ENCODE assay signal across 8 cellular contexts in genomic region chr15:85329561-85330421, GRCh38. TPM values are rescaled to one million over a fixed set of nuclear protein-coding genes. Genes with fewer than 3 reads are reported as not detected.
A peak's percentile ranks its signal among the peaks of the same experiment; 100 is the strongest.
DNase-seq lines count a peak whose midpoint lies in the region; ATAC-seq, FAIRE-seq and TF ChIP-seq lines count a peak whose summit lies in the region.

No MANE protein-coding gene starts in this region.

- H4K20me1 ChIP-seq in Karpas-422 (ENCODE audit: insufficient read depth, low read depth, low read length), result no peaks in the 10 kb centered on the region

- peaks cover 6% of the 10 kb centered on the region; the same call in 1 of the 2 replicates for H3K36me3 ChIP-seq in Karpas-422 (ENCODE audit: insufficient read depth, low read length)

- peak overlapping the region; percentile 99 for H3K27ac Mint-ChIP-seq in activated naive CD4-positive, alpha-beta T cell treated with anti-CD3 and anti-CD28 coated beads, Interleukin-2, amount 10 ng/mL, durations not matched to agents 7 days and 5 days
- H3K27ac Mint-ChIP-seq in immature natural killer cell, result peak overlapping the region; percentile 75 to 93 (median 88)
- H3K27ac Mint-ChIP-seq in stimulated activated naive CD8-positive, alpha-beta T cell treated with anti-CD3 and anti-CD28 coated beads, Interleukin-15, Interleukin-2, amounts not matched to agents 100 ng/mL and 50 ng/mL, for 24 hours, result peak overlapping the region; percentile 97

- no peaks in the 10 kb centered on the region for H3K9me3 ChIP-seq in Karpas-422 (ENCODE audit: low read length)

- peaks cover 5% of the 10 kb centered on the region for H3K36me3 Mint-ChIP-seq in activated naive CD4-positive, alpha-beta T cell treated with anti-CD3 and anti-CD28 coated beads, Interleukin-2, amount 10 ng/mL, durations not matched to agents 7 days and 5 days
- H3K36me3 Mint-ChIP-seq in immature natural killer cell, result no peaks in the 10 kb centered on the region
- H3K36me3 Mint-ChIP-seq in stimulated activated naive CD8-positive, alpha-beta T cell treated with anti-CD3 and anti-CD28 coated beads, Interleukin-15, Interleukin-2, amounts not matched to agents 100 ng/mL and 50 ng/mL, for 24 hours (ENCODE audit: low read depth), result no peaks in the 10 kb centered on the region

- peak overlapping the region; percentile 84 for H3K4me3 Mint-ChIP-seq in activated naive CD4-positive, alpha-beta T cell treated with anti-CD3 and anti-CD28 coated beads, Interleukin-2, amount 10 ng/mL, durations not matched to agents 7 days and 5 days
- peak overlapping the region; percentile 85 to 96 (median 89) for H3K4me3 Mint-ChIP-seq in immature natural killer cell
- H3K4me3 Mint-ChIP-seq in stimulated activated naive CD8-positive, alpha-beta T cell treated with anti-CD3 and anti-CD28 coated beads, Interleukin-15, Interleukin-2, amounts not matched to agents 100 ng/mL and 50 ng/mL, for 24 hours, result peak overlapping the region; percentile 88

- no peaks in the 10 kb centered on the region for H3K9me3 Mint-ChIP-seq in activated naive CD4-positive, alpha-beta T cell treated with anti-CD3 and anti-CD28 coated beads, Interleukin-2, amount 10 ng/mL, durations not matched to agents 7 days and 5 days
- H3K9me3 Mint-ChIP-seq in immature natural killer cell, result no peaks in the 10 kb centered on the region
- peaks cover 3% of the 10 kb centered on the region for H3K9me3 Mint-ChIP-seq in stimulated activated naive CD8-positive, alpha-beta T cell treated with anti-CD3 and anti-CD28 coated beads, Interleukin-15, Interleukin-2, amounts not matched to agents 100 ng/mL and 50 ng/mL, for 24 hours

- H3K4me2 ChIP-seq in Karpas-422 (ENCODE audit: low read depth, low read length, poor library complexity, severe bottlenecking), result peak overlapping the region; percentile 79

- peaks cover 56% of the 10 kb centered on the region for H3K4me1 Mint-ChIP-seq in activated naive CD4-positive, alpha-beta T cell treated with anti-CD3 and anti-CD28 coated beads, Interleukin-2, amount 10 ng/mL, durations not matched to agents 7 days and 5 days
- H3K4me1 Mint-ChIP-seq in immature natural killer cell, result peaks cover 26% of the 10 kb centered on the region in 2 donors
- peaks cover 66% of the 10 kb centered on the region for H3K4me1 Mint-ChIP-seq in stimulated activated naive CD8-positive, alpha-beta T cell treated with anti-CD3 and anti-CD28 coated beads, Interleukin-15, Interleukin-2, amounts not matched to agents 100 ng/mL and 50 ng/mL, for 24 hours (ENCODE audit: low read depth)

- H3K27me3 ChIP-seq in Karpas-422 (ENCODE audit: low read length), result no peaks in the 10 kb centered on the region

- CTCF ChIA-PET in activated naive CD4-positive, alpha-beta T cell treated with anti-CD3 and anti-CD28 coated beads, Interleukin-2, amount 10 ng/mL, durations not matched to agents 7 days and 5 days (lab: Charles Lee), result interaction anchor here (0.5 to 5.6 kb wide), 15 partner anchors 9 to 782 kb away, joined by 3 to 83 read pairs (median 5); partner anchors contain the start of gene AKAP13

- peaks cover 61% of the 10 kb centered on the region for H3K4me1 ChIP-seq in Karpas-422 (ENCODE audit: low read length)

- no peaks in the 10 kb centered on the region for H3K9me2 ChIP-seq in Karpas-422 (replicated peaks; ENCODE audit: insufficient read depth, low read length)

- peak; percentile 33 for DNase-seq in GM12892 (ENCODE audit: insufficient read length)
- DNase-seq in Karpas-422, result peak; percentile 96
- peak; percentile 68 for DNase-seq in activated naive CD4-positive, alpha-beta T cell treated with anti-CD3 and anti-CD28 coated beads, Interleukin-2, amount 10 ng/mL, durations not matched to agents 7 days and 5 days
- DNase-seq in immature natural killer cell, result peak; percentile 13 to 43 (median 33)
- no peak for DNase-seq in NCI-H2196 treated with DMSO at 0.1 percent for 48 hours (lab: John Stamatoyannopoulos, UW; ENCODE audit: unreplicated experiment)
- no peak for DNase-seq in epidermal melanocyte (ENCODE audit: insufficient read length, low spot score)

- peak; percentile 84 for FAIRE-seq in GM12892 (lab: Jason Lieb, UNC)

- H3K9ac ChIP-seq in Karpas-422 (ENCODE audit: low read length), result peak overlapping the region; percentile 93

- peak; percentile 57 for ATAC-seq in GM21619 (IDR thresholded peaks at IDR 0.05; ENCODE audit: unreplicated experiment)

- H2AFZ ChIP-seq in Karpas-422 (ENCODE audit: low read length), result no peak overlapping the region

- peaks cover 35% of the 10 kb centered on the region for H3K79me2 ChIP-seq in Karpas-422 (ENCODE audit: low read length)

- H3K4me3 ChIP-seq in Karpas-422 (ENCODE audit: low read length), result peak overlapping the region; percentile 72

- TF ChIP-seq POLR2A in GM12892 (IDR thresholded peaks at IDR 0.05; ENCODE audit: low read depth, low read length), result 0 out of 2 replicates have a peak, but pooled peaks have one; percentile 34

- H3K27me3 Mint-ChIP-seq in activated naive CD4-positive, alpha-beta T cell treated with anti-CD3 and anti-CD28 coated beads, Interleukin-2, amount 10 ng/mL, durations not matched to agents 7 days and 5 days, result peaks cover 3% of the 10 kb centered on the region
- H3K27me3 Mint-ChIP-seq in immature natural killer cell (ENCODE audit: low read depth in 3 of 3), result peaks cover 0 to 4% (median 2%) of the 10 kb centered on the region in 3 donors
- H3K27me3 Mint-ChIP-seq in stimulated activated naive CD8-positive, alpha-beta T cell treated with anti-CD3 and anti-CD28 coated beads, Interleukin-15, Interleukin-2, amounts not matched to agents 100 ng/mL and 50 ng/mL, for 24 hours, result no peaks in the 10 kb centered on the region

- peak overlapping the region; percentile 99 for H3K27ac ChIP-seq in Karpas-422 (ENCODE audit: low read length)

RNA-seq across cellular contexts. Expression of gene AKAP13, which starts 50.6 kb away (rescaled TPM):
- 49.4 TPM for polyA plus RNA-seq in GM12892 (2012; ENCODE audit: missing spikeins)
- total RNA-seq in Karpas-422 (2014; rRNA removed; shearing (Covaris generic); ENCODE audit: low replicate concordance), result 156 and 166 TPM in 2 replicates
- polyA plus RNA-seq in immature natural killer cell, result 100 to 1,000 TPM; 104 to 327 (median 112) TPM

Comparison
In these comparisons a context has a peak if more than half of its experiments do, and no peak if none do; other contexts are left out.
1. DNase-seq: peak in GM12892 (single experiment), Karpas-422 (single experiment), activated naive CD4-positive, alpha-beta T cell treated with anti-CD3 and anti-CD28 coated beads, Interleukin-2, amount 10 ng/mL, durations not matched to agents 7 days and 5 days (single experiment) and immature natural killer cell (3 of 3); none in NCI-H2196 treated with DMSO at 0.1 percent for 48 hours (single experiment) and epidermal melanocyte (single experiment).
2. Peak in every context shown above with its lines, with median percentiles within 50 percentile points of each other: H3K27ac Mint-ChIP-seq and H3K4me3 Mint-ChIP-seq.